Comparison of ENCODE assay signal across 1 cellular context in the genomic region with DNA sequence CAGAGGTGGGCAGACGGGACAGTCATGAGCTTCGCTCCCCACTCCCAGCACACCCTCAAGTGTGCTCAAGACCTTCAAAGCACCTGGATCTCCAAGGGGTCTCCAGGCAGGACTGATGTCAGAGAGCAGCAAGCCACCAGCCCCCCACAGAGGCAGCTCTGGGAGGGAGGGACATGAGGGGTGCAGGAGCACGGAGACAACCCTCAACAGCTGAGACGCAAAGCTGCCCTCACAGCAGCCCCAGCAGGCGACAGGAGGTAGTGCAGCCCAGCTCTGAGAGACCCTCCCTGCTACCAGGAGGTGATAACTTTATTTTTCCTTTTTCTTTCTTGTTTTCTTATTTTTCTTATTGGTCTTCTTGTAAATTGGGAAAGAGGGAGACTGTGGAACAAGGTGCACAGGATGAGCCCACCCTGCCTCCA.
TF ChIP-seq lines count a peak whose summit lies in the region.

No MANE protein-coding gene starts in this region.

TF ChIP-seq in liver, 16 proteins besides CTCF, POLR2A, EP300 and RAD21 (continued from another document):
- TF ChIP-seq, protein P1, sequence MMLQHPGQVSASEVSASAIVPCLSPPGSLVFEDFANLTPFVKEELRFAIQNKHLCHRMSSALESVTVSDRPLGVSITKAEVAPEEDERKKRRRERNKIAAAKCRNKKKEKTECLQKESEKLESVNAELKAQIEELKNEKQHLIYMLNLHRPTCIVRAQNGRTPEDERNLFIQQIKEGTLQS (IDR thresholded peaks at IDR 0.05) = no peak
- no peak for TF ChIP-seq JUND (IDR thresholded peaks at IDR 0.05)
- no peak for TF ChIP-seq FOXA1 (IDR thresholded peaks at IDR 0.05)
- TF ChIP-seq GABPA (IDR thresholded peaks at IDR 0.05 in 1 of 2, conservative IDR thresholded peaks at IDR 0.05 in 1 of 2) = no peak
